Comparison of ENCODE assay signal across 20 cellular contexts in the genomic region with DNA sequence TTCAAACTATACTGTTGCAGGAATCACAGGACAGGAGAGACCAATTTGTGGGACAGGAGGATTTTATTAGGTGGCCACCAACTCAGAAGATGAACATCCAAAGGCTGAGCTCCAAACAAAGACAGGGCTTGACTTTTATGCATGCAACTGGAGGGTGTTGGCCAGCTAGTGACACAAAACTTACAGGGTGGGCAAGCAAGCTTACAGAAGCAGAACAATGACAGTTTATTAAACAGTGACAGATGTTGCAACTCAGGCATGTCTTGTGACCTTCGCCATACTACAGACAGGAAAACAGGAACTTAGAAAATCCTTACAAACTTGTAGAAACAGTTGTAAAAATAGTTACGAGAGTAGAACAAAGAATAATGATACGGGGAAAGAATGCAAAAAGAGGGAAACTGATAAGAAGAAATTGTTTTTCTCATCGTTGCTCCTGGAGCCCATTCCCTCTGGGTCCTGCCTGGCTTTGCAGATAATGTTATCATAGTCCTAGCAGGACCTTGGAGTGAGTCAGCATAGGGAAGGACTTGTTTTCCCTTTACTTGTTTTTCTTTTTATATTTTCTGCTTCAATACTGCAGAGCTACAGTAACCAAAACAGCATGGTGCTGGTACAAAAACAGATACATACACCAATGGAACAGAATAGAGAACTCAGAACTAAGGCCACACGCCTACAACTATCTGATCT.
DNase-seq lines count a peak whose midpoint lies in the region; ATAC-seq lines count a peak whose summit lies in the region.
"Had no signal": no experiment of that assay in that cellular context is flagged by ENCODE, and none has a peak within 500 bp of the region (broad histone marks: within the 10 kb centered on the region; RNA-seq: fewer than 3 reads in every experiment).

No MANE protein-coding gene starts in this region.

- H3K36me3 ChIP-seq in SJCRH30 (no peaks in the 10 kb centered on the region), subcutaneous abdominal adipose tissue (ENCODE audit: control insufficient read depth in 5 of 5, insufficient read depth in 5 of 5, low read length in 5 of 5) (no peaks in the 10 kb centered on the region)
- H3K36me3 ChIP-seq: adrenal gland, spleen had no signal

- no peaks in the 10 kb centered on the region for H3K27me3 ChIP-seq in SJCRH30
- no peaks in the 10 kb centered on the region for H3K27me3 ChIP-seq in subcutaneous abdominal adipose tissue (ENCODE audit: control insufficient read depth in 5 of 5, insufficient read depth in 4 of 5, low read length in 5 of 5)
- H3K27me3 ChIP-seq: adrenal gland, spleen had no signal

- H3K9me3 ChIP-seq in SJCRH30 (replicated peaks) (no peaks in the 10 kb centered on the region), subcutaneous abdominal adipose tissue (ENCODE audit: control insufficient read depth in 5 of 5, low read length in 5 of 5) (no peaks in the 10 kb centered on the region)
- H3K9me3 ChIP-seq: adrenal gland had no signal

- in situ Hi-C loops in KBM-7 (cut with MboI; ENCODE audit: low pct_unique_long_range_greater_than_20kb, low sequenced_read_pairs) = no loop called here

- peak overlapping the region; percentile 73 for H3K27ac ChIP-seq in SJCRH30
- H3K27ac ChIP-seq in subcutaneous abdominal adipose tissue (ENCODE audit: low read depth, low read length) = no peak overlapping the region
- H3K27ac ChIP-seq: GM23248 had no signal

- ATAC-seq in HG02571 (IDR thresholded peaks at IDR 0.05; ENCODE audit: unreplicated experiment) (no peak), HG02588 (IDR thresholded peaks at IDR 0.05; ENCODE audit: unreplicated experiment) (no peak), GM19023 (IDR thresholded peaks at IDR 0.05; ENCODE audit: unreplicated experiment) (no peak)
- ATAC-seq: activated CD8-positive, alpha-beta memory T cell treated with anti-CD3 and anti-CD28 coated beads, Interleukin-2, amount 10 ng/mL, durations not matched to agents 7 days and 5 days had no signal

- peaks cover 19% of the 10 kb centered on the region for H3K4me1 ChIP-seq in SJCRH30
- peaks cover 0 to 6% (median 4%) of the 10 kb centered on the region in 5 donors for H3K4me1 ChIP-seq in subcutaneous abdominal adipose tissue (ENCODE audit: control insufficient read depth in 5 of 5, insufficient read depth in 5 of 5, low read length in 5 of 5)
- H3K4me1 ChIP-seq: adrenal gland, spleen had no signal

- DNase-seq in KBM-7 (peak; percentile 88), SJCRH30 (peak; percentile 49 to 74), globus pallidus (ENCODE audit: low spot score) (peak; percentile 24)
- DNase-seq: activated CD8-positive, alpha-beta memory T cell treated with anti-CD3 and anti-CD28 coated beads, Interleukin-2, amount 10 ng/mL, durations not matched to agents 7 days and 5 days; GM23248; head of caudate nucleus; IMR-90; naive B cell; NCI-H2029; NCI-H510A; posterior cingulate gyrus; SHP77 treated with DMSO at 0.1 percent for 48 hours; spleen; stimulated activated CD8-positive, alpha-beta memory T cell treated with anti-CD3 and anti-CD28 coated beads, Interleukin-4, amount 100 ng/mL, for 48 hours had no signal

- H3K4me3 ChIP-seq in SJCRH30 (no peak overlapping the region), subcutaneous abdominal adipose tissue (ENCODE audit: low read depth in 1 of 5, low read length in 5 of 5) (peak overlapping the region in 3 of 5 donors; percentile 10 to 25 (median 19))
- H3K4me3 ChIP-seq: adrenal gland, GM23248, lung, spleen had no signal

- no peak overlapping the region for H3K9ac ChIP-seq in subcutaneous abdominal adipose tissue (ENCODE audit: low read length in 5 of 5)
- H3K9ac ChIP-seq: GM23248 had no signal

Comparison
In these comparisons a context has a peak if more than half of its experiments do, and no peak if none do; other contexts are left out.
1. DNase-seq: peak in every context shown above with its lines; median percentile 88 in KBM-7; 62 in SJCRH30; 24 in globus pallidus.